ENCODE assay signal across 16 cellular contexts in genomic region chr7:41010967-41011366, GRCh38.
DNase-seq lines count a peak whose midpoint lies in the region; TF ChIP-seq lines count a peak whose summit lies in the region.
"Had no signal": no experiment of that assay in that cellular context is flagged by ENCODE, and none has a peak within 500 bp of the region (broad histone marks: within the 10 kb centered on the region; RNA-seq: fewer than 3 reads in every experiment).

No MANE protein-coding gene starts in this region.

- H4K20me1 ChIP-seq in SU-DHL-6 (ENCODE audit: low read depth, low read length): no peaks in the 10 kb centered on the region

- H3K9me2 ChIP-seq in SU-DHL-6 (replicated peaks; ENCODE audit: insufficient read depth, low read length): no peaks in the 10 kb centered on the region

- WGBS in sigmoid colon, 2 donors: 65% methylated on average over 4 of the region's 4 CpGs
- WGBS in suprapubic skin: 47% methylated on average over 4 of the region's 4 CpGs

- H3K36me3 ChIP-seq in SU-DHL-6 (ENCODE audit: low read length) (no peaks in the 10 kb centered on the region), sigmoid colon (no peaks in the 10 kb centered on the region), suprapubic skin (no peaks in the 10 kb centered on the region)
- H3K36me3 ChIP-seq: lower lobe of right lung, tibial artery had no signal

- intact Hi-C loops in sigmoid colon (cut with DNase I): no loop called here

- H3K4me2 ChIP-seq in SU-DHL-6 (ENCODE audit: low read depth, low read length, poor library complexity, severe bottlenecking): no peak overlapping the region

- H2AFZ ChIP-seq in SU-DHL-6 (ENCODE audit: low read depth, low read length, severe bottlenecking): peak overlapping the region; percentile 20

- DNase-seq in GM03348 (ENCODE audit: low spot score): peak; percentile 38
- peak; percentile 55 for DNase-seq in glomerular visceral epithelial cell (ENCODE audit: extremely low spot score)
- DNase-seq in sigmoid colon: peak; percentile 65
- no peak for DNase-seq in hypothalamus (lab: John Stamatoyannopoulos, UW)
- DNase-seq in NCI-H510A (lab: John Stamatoyannopoulos, UW): no peak
- DNase-seq in suprapubic skin (ENCODE audit: low spot score in 2 of 2): no peak
- DNase-seq: activated effector memory CD4-positive, alpha-beta T cell treated with anti-CD3 and anti-CD28 coated beads, Interleukin-2, amount 50 U/mL, for 16 hours; CD8-positive, alpha-beta T cell; lower lobe of right lung; MM.1S; NCI-H2029; NCI-H748 treated with DMSO at 0.1 percent for 48 hours; RPMI8226; stimulated activated CD4-positive, alpha-beta T cell treated with anti-CD3 and anti-CD28 coated beads, Interleukin-4, amount 100 ng/mL, for 1 hour had no signal

- H3K79me2 ChIP-seq in SU-DHL-6 (ENCODE audit: insufficient read depth, low read length): no peaks in the 10 kb centered on the region

- H3K27ac ChIP-seq in SU-DHL-6 (ENCODE audit: low read depth, low read length): no peak overlapping the region
- peak overlapping the region in 1 of 4 donors; percentile 59 for H3K27ac ChIP-seq in sigmoid colon
- H3K27ac ChIP-seq in suprapubic skin: no peak overlapping the region
- H3K27ac ChIP-seq: lower lobe of right lung, tibial artery had no signal

- TF ChIP-seq EP300 in sigmoid colon (IDR thresholded peaks at IDR 0.05) (no peak), suprapubic skin (IDR thresholded peaks at IDR 0.05) (no peak)

- no peak overlapping the region for H3K9ac ChIP-seq in SU-DHL-6 (ENCODE audit: low read length)

- H3F3A ChIP-seq in SU-DHL-6 (ENCODE audit: insufficient read depth): no peaks in the 10 kb centered on the region

- no peaks in the 10 kb centered on the region for H3K4me1 ChIP-seq in sigmoid colon
- H3K4me1 ChIP-seq in suprapubic skin: peaks cover 11% of the 10 kb centered on the region

- no peak for TF ChIP-seq POLR2A in sigmoid colon (IDR thresholded peaks at IDR 0.05)
- TF ChIP-seq POLR2A in suprapubic skin (IDR thresholded peaks at IDR 0.05): no peak

- H3K27me3 ChIP-seq in SU-DHL-6 (ENCODE audit: low read length) (no peaks in the 10 kb centered on the region), sigmoid colon (no peaks in the 10 kb centered on the region), suprapubic skin (no peaks in the 10 kb centered on the region)
- H3K27me3 ChIP-seq: tibial artery had no signal

- H3K4me3 ChIP-seq in SU-DHL-6 (ENCODE audit: insufficient read depth, low read length, poor library complexity, severe bottlenecking) (no peak overlapping the region), sigmoid colon (no peak overlapping the region), suprapubic skin (no peak overlapping the region)
- H3K4me3 ChIP-seq: lower lobe of right lung, tibial artery had no signal

- TF ChIP-seq CTCF in SU-DHL-6 (IDR thresholded peaks at IDR 0.05; ENCODE audit: insufficient read depth, low read length, poor library complexity, severe bottlenecking): no peak
- no peak for TF ChIP-seq CTCF in sigmoid colon (IDR thresholded peaks at IDR 0.05)
- no peak for TF ChIP-seq CTCF in suprapubic skin (IDR thresholded peaks at IDR 0.05)

- no peaks in the 10 kb centered on the region for H3K9me3 ChIP-seq in SU-DHL-6 (ENCODE audit: insufficient read depth, low read length)
- H3K9me3 ChIP-seq in sigmoid colon: no peaks in the 10 kb centered on the region
- H3K9me3 ChIP-seq in suprapubic skin: no peaks in the 10 kb centered on the region
- H3K9me3 ChIP-seq: lower lobe of right lung, tibial artery had no signal

Comparison
In these comparisons a context has a peak if more than half of its experiments do, and no peak if none do; other contexts are left out.
1. DNase-seq: peak in GM03348 (single experiment), glomerular visceral epithelial cell (single experiment) and sigmoid colon (single experiment); none in hypothalamus (0 of 51), NCI-H510A (single experiment) and suprapubic skin (0 of 2).